16 cellular contexts compared by ENCODE assay signal in genomic region chr20:54140927-54141566, GRCh38. TPM values are rescaled to one million over a fixed set of nuclear protein-coding genes. Genes with fewer than 3 reads are reported as not detected.
DNase-seq lines count a peak whose midpoint lies in the region; ATAC-seq, FAIRE-seq and TF ChIP-seq lines count a peak whose summit lies in the region.
"Had no signal": no experiment of that assay in that cellular context is flagged by ENCODE, and none has a peak within 500 bp of the region (broad histone marks: within the 10 kb centered on the region; RNA-seq: fewer than 3 reads in every experiment).

No MANE protein-coding gene starts in this region.

- in situ Hi-C loops in transverse colon (cut with MboI; ENCODE audit: low pct_ligation_motif_present in 1 of 4, low pct_unique_long_range_greater_than_20kb in 1 of 4, low sequenced_read_pairs in 3 of 4), result no loop called here

- no peak overlapping the region for H3K4me3 ChIP-seq in cardiac fibroblast (replicated peaks in 1 of 2; ENCODE audit: low read depth in 2 of 2, low read length in 2 of 2)
- H3K4me3 ChIP-seq in osteoblast (ENCODE audit: insufficient read depth, low read length), result no peak overlapping the region
- no peak overlapping the region for H3K4me3 ChIP-seq in transverse colon
- no peak overlapping the region for H3K4me3 ChIP-seq in small intestine (ENCODE audit: low read depth in 1 of 2, low read length in 2 of 2)
- H3K4me3 ChIP-seq in neural progenitor cell, result no peak overlapping the region

- H3K9me3 Mint-ChIP-seq in natural killer cell (no peaks in the 10 kb centered on the region), neural progenitor cell (no peaks in the 10 kb centered on the region)

- H3K4me2 ChIP-seq in osteoblast (ENCODE audit: insufficient read depth, low read length), result peak overlapping the region; percentile 30
- no peak overlapping the region for H3K4me2 ChIP-seq in neural progenitor cell

- H3K4me3 Mint-ChIP-seq in natural killer cell (no peak overlapping the region), neural progenitor cell (no peak overlapping the region)
- H3K4me3 Mint-ChIP-seq: activated naive CD8-positive, alpha-beta T cell had no signal

- 81 to 82% methylated on average over 6 of the region's 6 CpGs for WGBS in transverse colon (ENCODE audit: low coverage in 1 of 2), 2 donors
- WGBS in small intestine, 3 donors, result 58 to 73% (median 62%) methylated on average over 6 of the region's 6 CpGs

- H3K27me3 ChIP-seq in osteoblast (ENCODE audit: insufficient read depth, low read length), result no peaks in the 10 kb centered on the region
- no peaks in the 10 kb centered on the region for H3K27me3 ChIP-seq in transverse colon
- peaks cover 0 to 5% of the 10 kb centered on the region in 2 donors for H3K27me3 ChIP-seq in small intestine (ENCODE audit: control insufficient read depth in 2 of 2, insufficient read depth in 2 of 2, low read length in 2 of 2)
- H3K27me3 ChIP-seq in neural progenitor cell, result no peaks in the 10 kb centered on the region

- H3K36me3 ChIP-seq in osteoblast (ENCODE audit: insufficient read depth, low read length) (no peaks in the 10 kb centered on the region), transverse colon (no peaks in the 10 kb centered on the region), small intestine (ENCODE audit: control insufficient read depth in 2 of 2, insufficient read depth in 2 of 2, low read length in 2 of 2) (no peaks in the 10 kb centered on the region), neural progenitor cell (no peaks in the 10 kb centered on the region)

- no peak overlapping the region for H2AFZ ChIP-seq in osteoblast (ENCODE audit: low read length)
- H2AFZ ChIP-seq in neural progenitor cell (replicated peaks), result no peak overlapping the region

- no peak for TF ChIP-seq POLR2A in transverse colon (IDR thresholded peaks at IDR 0.05)

- TF ChIP-seq CTCF in cardiac fibroblast (IDR thresholded peaks at IDR 0.05; ENCODE audit: low read depth, low read length), result no peak
- TF ChIP-seq CTCF in osteoblast (IDR thresholded peaks at IDR 0.05; ENCODE audit: extremely low read depth, low read depth, low read length), result no peak
- TF ChIP-seq CTCF in transverse colon (IDR thresholded peaks at IDR 0.05), result no peak
- no peak for TF ChIP-seq CTCF in natural killer cell (IDR thresholded peaks at IDR 0.05)
- no peak for TF ChIP-seq CTCF in neural progenitor cell (IDR thresholded peaks at IDR 0.05)

- TF ChIP-seq EP300 in transverse colon (IDR thresholded peaks at IDR 0.05; ENCODE audit: low read depth), result no peak

- H3K79me2 ChIP-seq in osteoblast (ENCODE audit: insufficient read depth, low read length) (no peaks in the 10 kb centered on the region), neural progenitor cell (ENCODE audit: low read depth) (no peaks in the 10 kb centered on the region)

- no peak for ATAC-seq in natural killer cell

- FAIRE-seq in small intestine (lab: Jason Lieb, UNC), result no peak
- FAIRE-seq: endometrium had no signal

- intact Hi-C loops in transverse colon (cut with DNase I; ENCODE audit: low total_unique reads), result no loop called here
- intact Hi-C loops in natural killer cell (cut with micrococcal nuclease), result no loop called here

- H3K4me1 Mint-ChIP-seq in natural killer cell (no peaks in the 10 kb centered on the region), neural progenitor cell (no peaks in the 10 kb centered on the region)

- peak overlapping the region; percentile 74 for H3K27ac ChIP-seq in osteoblast (ENCODE audit: low read depth, low read length)
- H3K27ac ChIP-seq in transverse colon, result no peak overlapping the region
- no peak overlapping the region for H3K27ac ChIP-seq in small intestine (ENCODE audit: low read depth in 1 of 2, low read length in 1 of 2)
- H3K27ac ChIP-seq in neural progenitor cell, result no peak overlapping the region

- H3K36me3 Mint-ChIP-seq in natural killer cell (no peaks in the 10 kb centered on the region), neural progenitor cell (no peaks in the 10 kb centered on the region)
- H3K36me3 Mint-ChIP-seq: activated naive CD8-positive, alpha-beta T cell had no signal

- no peak overlapping the region for H3K9ac ChIP-seq in neural progenitor cell

- no peaks in the 10 kb centered on the region for H3F3A ChIP-seq in neural progenitor cell (ENCODE audit: low read depth)

- DNase-seq in GM03348 (ENCODE audit: low spot score) (peak; percentile 52), RPMI7951 (ENCODE audit: low read depth) (peak; percentile 72), cardiac fibroblast (ENCODE audit: low read depth in 2 of 2) (peak; percentile 35 to 92), osteoblast (ENCODE audit: insufficient read length, low spot score, missing footprints) (no peak), transverse colon (no peak), natural killer cell (no peak), small intestine (no peak), neural progenitor cell (ENCODE audit: low spot score) (no peak)
- DNase-seq: activated T-cell treated with anti-CD3 and anti-CD28 coated beads, Interleukin-2, amount 50 U/mL, for 1 hour; head of caudate nucleus; NCI-H2081; posterior cingulate gyrus; RPMI8226; T-helper 2 cell had no signal

- no peak overlapping the region for H3K27ac Mint-ChIP-seq in natural killer cell
- H3K27ac Mint-ChIP-seq in neural progenitor cell, result no peak overlapping the region
- H3K27ac Mint-ChIP-seq: activated naive CD8-positive, alpha-beta T cell had no signal

- H3K27me3 Mint-ChIP-seq in natural killer cell (ENCODE audit: low read depth in 2 of 2) (peaks cover 4 to 19% of the 10 kb centered on the region in 2 donors), neural progenitor cell (ENCODE audit: insufficient read depth, low read depth) (peaks cover 2% of the 10 kb centered on the region)

- H3K4me1 ChIP-seq in osteoblast (ENCODE audit: insufficient read depth, low read length) (peaks cover 19% of the 10 kb centered on the region), transverse colon (no peaks in the 10 kb centered on the region), small intestine (ENCODE audit: control insufficient read depth in 2 of 2, insufficient read depth in 1 of 2, low read depth in 1 of 2, low read length in 1 of 2) (no peaks in the 10 kb centered on the region), neural progenitor cell (no peaks in the 10 kb centered on the region)

- H3K9me3 ChIP-seq in osteoblast (ENCODE audit: low read depth, low read length) (no peaks in the 10 kb centered on the region), transverse colon (no peaks in the 10 kb centered on the region), small intestine (ENCODE audit: control insufficient read depth, low read depth) (no peaks in the 10 kb centered on the region), neural progenitor cell (ENCODE audit: low read depth) (no peaks in the 10 kb centered on the region)

- H4K20me1 ChIP-seq in osteoblast (ENCODE audit: insufficient read depth, low read length), result no peaks in the 10 kb centered on the region
- H4K20me1 ChIP-seq in neural progenitor cell (ENCODE audit: low read depth), result no peaks in the 10 kb centered on the region

RNA-seq across cellular contexts. Expression of gene CYP24A1, which starts 32.7 kb away (rescaled TPM):
- total RNA-seq in RPMI7951 (2014; rRNA removed; shearing (Covaris generic)), result 1.1 and 1.5 TPM in 2 replicates
- total RNA-seq in osteoblast, result not detected in 2 replicates
- total RNA-seq in transverse colon, result not detected
- under 1 TPM in 1 of 3 donors, not detected in 2; 0.12 TPM for total RNA-seq in natural killer cell
- polyA plus RNA-seq in small intestine, result under 1 TPM in 1 of 3 donors, not detected in 2; 0.03 TPM
- not detected in 2 replicates for total RNA-seq in neural progenitor cell (ENCODE audit: low replicate concordance)

Comparison
In these comparisons a context has a peak if more than half of its experiments do, and no peak if none do; other contexts are left out.
1. DNase-seq: peak in GM03348 (single experiment), RPMI7951 (single experiment) and cardiac fibroblast (2 of 2); none in osteoblast (single experiment), transverse colon (single experiment), natural killer cell (single experiment), small intestine (single experiment) and neural progenitor cell (single experiment).